Comparison of ENCODE assay signal across 4 cellular contexts in the genomic region with DNA sequence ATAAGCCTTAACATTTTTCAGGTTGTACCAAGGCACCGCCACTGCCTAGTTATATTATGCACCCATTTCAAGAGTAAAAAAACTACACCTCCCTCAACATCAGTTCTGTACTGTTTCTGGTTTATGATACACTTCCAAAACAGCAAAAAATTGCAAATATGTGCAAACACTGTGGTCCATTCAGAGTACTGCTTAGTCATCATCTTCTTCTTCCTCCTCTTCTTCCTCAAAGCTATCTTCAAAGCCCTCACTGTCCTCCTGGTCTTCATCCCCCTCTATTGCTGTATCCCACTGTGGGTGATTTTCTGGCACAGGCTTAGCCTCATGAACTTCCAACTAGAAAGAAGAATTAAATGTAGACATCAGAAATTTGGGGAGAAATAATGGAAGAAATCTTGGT. TPM values are rescaled to one million over a fixed set of nuclear protein-coding genes. Genes with fewer than 3 reads are reported as not detected.
"Had no signal": no experiment of that assay in that cellular context is flagged by ENCODE, and none has a peak within 500 bp of the region (broad histone marks: within the 10 kb centered on the region; RNA-seq: fewer than 3 reads in every experiment).

No MANE protein-coding gene starts in this region.

RNA-seq across cellular contexts. Expression of a gene that starts 47.4 kb away (rescaled TPM):
- total RNA-seq: cardiac muscle cell, dermis blood vessel endothelial cell, MCF 10A, SJCRH30 had no signal
- polyA plus RNA-seq: cardiac muscle cell had no signal
